In genomic region chr12:105596731-105597130, GRCh38 we compare ENCODE assay signal across 24 cellular contexts.
"Had no signal": no experiment of that assay in that cellular context is flagged by ENCODE, and none has a peak within 500 bp of the region (broad histone marks: within the 10 kb centered on the region; RNA-seq: fewer than 3 reads in every experiment).

No MANE protein-coding gene starts in this region.

- H3K4me3 Mint-ChIP-seq: IgD-negative memory B cell had no signal

- H3K27ac Mint-ChIP-seq: IgD-negative memory B cell had no signal

- DNase-seq: Kasumi-1; MV-4-11; NCI-H1048; NCI-H1105; NCI-H1417; NCI-H1436 treated with DMSO at 0.1 percent for 48 hours; NCI-H1694; NCI-H187 treated with DMSO at 0.1 percent for 48 hours; NCI-H2029 treated with DMSO at 0.1 percent for 48 hours; NCI-H2227 treated with DMSO at 0.1 percent for 48 hours; NCI-H524; NCI-H69; NCI-H774; NK-92 treated with Interleukin-12 subunit alpha and Interleukin-12 subunit beta, amount 100 ng/mL, for 24 hours; PC-3; SHP77; SK-N-SH; SW 1271 had no signal

- H3K36me3 Mint-ChIP-seq: IgD-negative memory B cell had no signal

- H3K27ac ChIP-seq: HL-60, KMS-11, RWPE1 had no signal

- H3K4me3 ChIP-seq: K562 had no signal

- FAIRE-seq: HTR-8/SVneo, K562 had no signal

- H3K4me1 Mint-ChIP-seq: IgD-negative memory B cell had no signal

- H3K9me3 ChIP-seq: SK-N-SH had no signal

- H3K4me2 ChIP-seq: KMS-11, SK-N-SH had no signal

- H3K9ac ChIP-seq: KMS-11, SK-N-SH had no signal
